ENCODE assay signal across 10 cellular contexts in genomic region chr2:89833116-89833779, GRCh38.
A peak's percentile ranks its signal among the peaks of the same experiment; 100 is the strongest.
DNase-seq lines count a peak whose midpoint lies in the region; ATAC-seq and TF ChIP-seq lines count a peak whose summit lies in the region.
"Had no signal": no experiment of that assay in that cellular context is flagged by ENCODE, and none has a peak within 500 bp of the region (broad histone marks: within the 10 kb centered on the region; RNA-seq: fewer than 3 reads in every experiment).

No MANE protein-coding gene starts in this region.

- TF ChIP-seq CTCF in HFFc6 (IDR thresholded peaks at IDR 0.05) = no peak

- H3K27ac Mint-ChIP-seq in HFFc6 = no peak overlapping the region
- H3K27ac Mint-ChIP-seq: brain had no signal

- H3K4me1 Mint-ChIP-seq in HFFc6 (ENCODE audit: low read depth) = no peaks in the 10 kb centered on the region
- H3K4me1 Mint-ChIP-seq: brain had no signal

- DNase-seq in HFFc6 (peak; percentile 12), medulla oblongata (ENCODE audit: extremely low spot score) (peak; percentile 59), NCI-H187 (lab: John Stamatoyannopoulos, UW) (no peak), NCI-H1417 (lab: John Stamatoyannopoulos, UW) (no peak), dedifferentiated amniotic fluid mesenchymal stem cell (ENCODE audit: extremely low spot score) (no peak)
- no peak for DNase-seq in stimulated activated CD4-positive, alpha-beta T cell treated with anti-CD3 and anti-CD28 coated beads, Interleukin-12 subunit alpha, Interleukin-12 subunit beta, amount 100 ng/mL, for 4 hours
- DNase-seq: NCI-H510A had no signal

- no peaks in the 10 kb centered on the region; the same call in 1 of the 2 replicates for H3K27me3 Mint-ChIP-seq in HFFc6 (ENCODE audit: insufficient read depth)
- H3K27me3 Mint-ChIP-seq: brain had no signal

- H3K4me3 Mint-ChIP-seq in HFFc6 = no peak overlapping the region
- H3K4me3 Mint-ChIP-seq: brain had no signal

- peak; percentile 62 for ATAC-seq in GM18907 (IDR thresholded peaks at IDR 0.05; ENCODE audit: unreplicated experiment)
- ATAC-seq in HG03571 (IDR thresholded peaks at IDR 0.05; ENCODE audit: unreplicated experiment) = peak; percentile 45

- peaks cover 21% of the 10 kb centered on the region for H3K9me3 Mint-ChIP-seq in HFFc6

- peaks cover 17% of the 10 kb centered on the region for H3K36me3 Mint-ChIP-seq in HFFc6 (ENCODE audit: low read depth)

Comparison
In these comparisons a context has a peak if more than half of its experiments do, and no peak if none do; other contexts are left out.
1. DNase-seq: peak in HFFc6 (single experiment) and medulla oblongata (single experiment); none in NCI-H187 (0 of 2), NCI-H1417 (0 of 3), dedifferentiated amniotic fluid mesenchymal stem cell (single experiment) and stimulated activated CD4-positive, alpha-beta T cell treated with anti-CD3 and anti-CD28 coated beads, Interleukin-12 subunit alpha, Interleukin-12 subunit beta, amount 100 ng/mL, for 4 hours (single experiment).